Comparison of ENCODE assay signal across 9 cellular contexts in the genomic region with DNA sequence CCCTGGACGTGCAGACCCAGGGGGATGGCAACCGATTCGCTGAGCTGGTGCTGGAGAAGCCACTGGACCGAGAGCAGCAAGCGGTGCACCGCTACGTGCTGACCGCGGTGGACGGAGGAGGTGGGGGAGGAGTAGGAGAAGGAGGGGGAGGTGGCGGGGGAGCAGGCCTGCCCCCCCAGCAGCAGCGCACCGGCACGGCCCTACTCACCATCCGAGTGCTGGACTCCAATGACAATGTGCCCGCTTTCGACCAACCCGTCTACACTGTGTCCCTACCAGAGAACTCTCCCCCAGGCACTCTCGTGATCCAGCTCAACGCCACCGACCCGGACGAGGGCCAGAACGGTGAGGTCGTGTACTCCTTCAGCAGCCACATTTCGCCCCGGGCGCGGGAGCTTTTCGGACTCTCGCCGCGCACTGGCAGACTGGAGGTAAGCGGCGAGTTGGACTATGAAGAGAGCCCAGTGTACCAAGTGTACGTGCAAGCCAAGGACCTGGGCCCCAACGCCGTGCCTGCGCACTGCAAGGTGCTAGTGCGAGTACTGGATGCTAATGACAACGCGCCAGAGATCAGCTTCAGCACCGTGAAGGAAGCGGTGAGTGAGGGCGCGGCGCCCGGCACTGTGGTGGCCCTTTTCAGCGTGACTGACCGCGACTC. TPM values are rescaled to one million over a fixed set of nuclear protein-coding genes. Genes with fewer than 3 reads are reported as not detected.
DNase-seq lines count a peak whose midpoint lies in the region; ATAC-seq and TF ChIP-seq lines count a peak whose summit lies in the region.
"Had no signal": no experiment of that assay in that cellular context is flagged by ENCODE, and none has a peak within 500 bp of the region (broad histone marks: within the 10 kb centered on the region; RNA-seq: fewer than 3 reads in every experiment).

No MANE protein-coding gene starts in this region.

- TF ChIP-seq CTCF in epithelial cell of proximal tubule (conservative IDR thresholded peaks at IDR 0.05; ENCODE audit: low read depth, low read length) (no peak), osteoblast (IDR thresholded peaks at IDR 0.05; ENCODE audit: extremely low read depth, low read depth, low read length) (no peak)

- H3K4me1 ChIP-seq in HUES64 (ENCODE audit: insufficient read depth, low read length) = peaks cover 33% of the 10 kb centered on the region
- H3K4me1 ChIP-seq in osteoblast (ENCODE audit: insufficient read depth, low read length) = peaks cover 43% of the 10 kb centered on the region

- under 1% methylated on average over 51 of the region's 51 CpGs for WGBS in HUES64

- H3K9ac ChIP-seq in HUES64 (ENCODE audit: low read depth, low read length) = no peak overlapping the region

- peak; percentile 70 for DNase-seq in Ammon's horn (ENCODE audit: low spot score)
- no peak for DNase-seq in epithelial cell of proximal tubule (ENCODE audit: low read depth)
- DNase-seq in osteoblast (ENCODE audit: insufficient read length, low spot score, missing footprints) = peak; percentile 42
- DNase-seq in central memory CD4-positive, alpha-beta T cell = no peak
- no peak for DNase-seq in effector CD8-positive, alpha-beta T cell (lab: John Stamatoyannopoulos, UW)

- H3K79me2 ChIP-seq in osteoblast (ENCODE audit: insufficient read depth, low read length) = peaks cover 4% of the 10 kb centered on the region

- peak overlapping the region; percentile 99 for H3K4me2 ChIP-seq in osteoblast (ENCODE audit: insufficient read depth, low read length)

- H4K20me1 ChIP-seq in osteoblast (ENCODE audit: insufficient read depth, low read length) = no peaks in the 10 kb centered on the region

- H3K36me3 ChIP-seq in HUES64 (ENCODE audit: insufficient read depth, low read length) = no peaks in the 10 kb centered on the region
- H3K36me3 ChIP-seq in osteoblast (ENCODE audit: insufficient read depth, low read length) = no peaks in the 10 kb centered on the region

- H2AFZ ChIP-seq in osteoblast (ENCODE audit: low read length) = peak overlapping the region; percentile 90

- H3K27me3 ChIP-seq in HUES64 (ENCODE audit: insufficient read depth, low read length) (peaks cover 82% of the 10 kb centered on the region), osteoblast (ENCODE audit: insufficient read depth, low read length) (peaks cover 32% of the 10 kb centered on the region)

- no peak overlapping the region for H3K27ac ChIP-seq in HUES64 (ENCODE audit: low read depth, low read length)
- no peak overlapping the region for H3K27ac ChIP-seq in osteoblast (ENCODE audit: low read depth, low read length)

- H3K9me3 ChIP-seq in HUES64 (ENCODE audit: insufficient read depth, low read depth, low read length) = no peaks in the 10 kb centered on the region
- no peaks in the 10 kb centered on the region for H3K9me3 ChIP-seq in osteoblast (ENCODE audit: low read depth, low read length)

- ATAC-seq in HG03025 (IDR thresholded peaks at IDR 0.05; ENCODE audit: low FRiP score, unreplicated experiment) (no peak), GM19351 (IDR thresholded peaks at IDR 0.05; ENCODE audit: unreplicated experiment) (no peak)

- H3K4me3 ChIP-seq in HUES64 (ENCODE audit: low read length) (peak overlapping the region; percentile 72), epithelial cell of proximal tubule (ENCODE audit: low read depth, low read length) (peak overlapping the region; percentile 15), osteoblast (ENCODE audit: insufficient read depth, low read length) (peak overlapping the region; percentile 77)

RNA-seq across cellular contexts. Expression of a gene that starts 1.7 kb away (rescaled TPM):
- polyA plus RNA-seq in HUES64 (2013, experiment 1 of 2) = 16.2 TPM
- polyA plus RNA-seq in HUES64 (2013, experiment 2 of 2) = 21.7 TPM
- 0.14 and 0.46 TPM in 2 replicates for total RNA-seq in epithelial cell of proximal tubule
- 3.8 and 5.1 TPM in 2 replicates for total RNA-seq in osteoblast
- polyA plus RNA-seq: IgD-negative memory B cell had no signal

Comparison
In these comparisons a context has a peak if more than half of its experiments do, and no peak if none do; other contexts are left out.
1. DNase-seq: peak in Ammon's horn (single experiment) and osteoblast (single experiment); none in epithelial cell of proximal tubule (single experiment), central memory CD4-positive, alpha-beta T cell (single experiment) and effector CD8-positive, alpha-beta T cell (single experiment).
2. H3K4me3 ChIP-seq: peak in every context shown above with its lines; median percentile 77 in osteoblast; 72 in HUES64; 15 in epithelial cell of proximal tubule.